ENCODE assay signal across 8 cellular contexts in the genomic region with DNA sequence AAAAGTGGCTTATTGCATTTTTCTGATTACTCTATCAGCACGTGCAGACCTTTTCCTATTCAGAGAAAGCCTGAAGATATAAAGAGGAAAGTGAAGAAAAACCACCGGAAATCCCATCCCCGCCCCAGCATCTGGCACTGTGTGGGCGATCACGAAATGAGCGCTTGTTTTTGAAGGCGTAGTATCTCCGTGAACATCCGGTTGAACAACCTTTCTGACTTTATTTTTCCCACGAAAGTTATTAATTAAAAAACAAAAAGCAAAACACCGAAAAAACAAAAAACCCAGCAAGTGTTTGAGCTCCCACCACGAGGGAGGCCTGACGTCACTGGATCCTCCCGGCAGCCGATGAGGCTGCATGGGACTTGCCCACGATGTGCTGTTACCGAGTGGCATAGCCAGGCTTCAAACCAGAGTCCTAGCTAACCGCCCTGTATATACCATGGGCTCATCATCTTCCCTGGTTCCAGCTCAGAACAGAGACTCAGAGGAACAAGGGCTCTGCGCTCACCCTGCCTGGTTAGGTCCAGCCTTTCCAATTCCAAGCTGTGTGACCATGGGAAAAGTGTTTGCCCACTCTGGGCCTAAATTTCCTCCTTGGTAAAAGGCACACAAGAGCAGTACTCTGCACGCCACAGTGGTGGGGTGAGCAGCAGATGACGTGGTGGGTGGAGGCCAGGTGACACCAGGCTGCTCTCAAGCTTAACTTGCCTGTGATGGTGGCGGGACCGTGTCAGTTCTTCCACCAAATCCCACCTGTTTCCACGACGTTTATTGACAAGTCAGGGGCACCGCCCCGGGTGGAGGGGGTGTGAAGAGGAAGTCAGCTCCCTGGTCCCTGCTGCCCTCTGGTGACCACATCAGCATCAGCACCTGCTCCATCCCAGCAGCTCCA. TPM values are rescaled to one million over a fixed set of nuclear protein-coding genes. Genes with fewer than 3 reads are reported as not detected.
A peak's percentile ranks its signal among the peaks of the same experiment; 100 is the strongest.
DNase-seq lines count a peak whose midpoint lies in the region; ATAC-seq and TF ChIP-seq lines count a peak whose summit lies in the region.

No MANE protein-coding gene starts in this region.

- H3K9me3 ChIP-seq in CD4-positive, alpha-beta memory T cell (ENCODE audit: control insufficient read depth in 1 of 2, low read length in 2 of 2), result no peaks in the 10 kb centered on the region
- H3K9me3 ChIP-seq in PC-9 (ENCODE audit: insufficient read depth, low read depth), result no peaks in the 10 kb centered on the region

- TF ChIP-seq CTCF in PC-9 (conservative IDR thresholded peaks at IDR 0.05) (peak; percentile 84), nephron (IDR thresholded peaks at IDR 0.05; ENCODE audit: unreplicated experiment in 3 of 3) (peak; percentile 68 to 75 (median 71))

- peak overlapping the region; percentile 99 to 100 (median 99) for H3K27ac Mint-ChIP-seq in CD4-positive, alpha-beta memory T cell
- H3K27ac Mint-ChIP-seq in nephron, result no peak overlapping the region

- intact Hi-C loops in CD4-positive, alpha-beta memory T cell (cut with micrococcal nuclease), result loop anchor here (1.0 to 2.0 kb wide), 10 partner anchors 35 to 212 kb away; partner anchors contain the start of genes IL21R and KDM8
- intact Hi-C loops in PC-9 (cut with micrococcal nuclease; ENCODE audit: unreplicated experiment), result loop anchor here (1.0 kb wide), 3 partner anchors 132 to 212 kb away; no protein-coding TSS in a partner anchor

- peaks cover 32 to 65% (median 44%) of the 10 kb centered on the region in 4 donors for H3K4me1 Mint-ChIP-seq in CD4-positive, alpha-beta memory T cell
- H3K4me1 Mint-ChIP-seq in nephron, result no peaks in the 10 kb centered on the region

- no peaks in the 10 kb centered on the region for H3K9me2 ChIP-seq in PC-9 (ENCODE audit: insufficient read depth)

- H3K27me3 Mint-ChIP-seq in CD4-positive, alpha-beta memory T cell, result no peaks in the 10 kb centered on the region
- H3K27me3 Mint-ChIP-seq in nephron (ENCODE audit: low read depth), result peaks cover 13% of the 10 kb centered on the region

- H3K27ac ChIP-seq in CD4-positive, alpha-beta memory T cell (ENCODE audit: low read depth, low read length), result peak overlapping the region; percentile 96
- no peak overlapping the region for H3K27ac ChIP-seq in PC-9

- POLR2A ChIA-PET in CD4-positive, alpha-beta memory T cell (lab: Charles Lee; ENCODE audit: partially characterized antibody), result interaction anchor here (0.7 to 8.6 kb wide), 29 partner anchors 10 to 215 kb away, joined by 3 to 239 read pairs (median 9); partner anchors contain the start of genes IL21R, KDM8 and NSMCE1
- POLR2A ChIA-PET in PC-9 (lab: Charles Lee; ENCODE audit: unreplicated experiment), result interaction anchor here (0.6 kb wide), 1 partner anchor 71 kb away, joined by 6 read pairs; no protein-coding TSS in a partner anchor

- H3K4me1 ChIP-seq in CD4-positive, alpha-beta memory T cell (ENCODE audit: insufficient read depth, low read length), result peaks cover 65% of the 10 kb centered on the region
- H3K4me1 ChIP-seq in PC-9 (replicated peaks; ENCODE audit: insufficient read depth), result peaks cover 36% of the 10 kb centered on the region

- peak overlapping the region in 7 of 8 donors; percentile 37 to 81 (median 70) for H3K4me3 Mint-ChIP-seq in CD4-positive, alpha-beta memory T cell
- no peak overlapping the region for H3K4me3 Mint-ChIP-seq in nephron

- H4K20me1 ChIP-seq in PC-9 (ENCODE audit: insufficient read depth), result no peaks in the 10 kb centered on the region

- H3K27me3 ChIP-seq in CD4-positive, alpha-beta memory T cell (ENCODE audit: insufficient read depth, low read length), result no peaks in the 10 kb centered on the region
- H3K27me3 ChIP-seq in PC-9 (ENCODE audit: insufficient read depth, low read depth), result no peaks in the 10 kb centered on the region

- peak; percentile 69 for ATAC-seq in GM19372 (IDR thresholded peaks at IDR 0.05; ENCODE audit: low read depth, unreplicated experiment)
- ATAC-seq in HG03460 (IDR thresholded peaks at IDR 0.05; ENCODE audit: unreplicated experiment), result peak; percentile 78

- H2AFZ ChIP-seq in PC-9, result no peak overlapping the region

- H3K79me2 ChIP-seq in PC-9 (ENCODE audit: low read depth), result no peaks in the 10 kb centered on the region

- H3K9me3 Mint-ChIP-seq in CD4-positive, alpha-beta memory T cell, result peaks cover 0 to 3% (median 0%) of the 10 kb centered on the region in 8 donors
- H3K9me3 Mint-ChIP-seq in nephron, result peaks cover 6% of the 10 kb centered on the region

- peak; percentile 91 to 98 (median 93) for DNase-seq in CD4-positive, alpha-beta memory T cell
- DNase-seq in PC-9, result peak; percentile 52 to 70
- DNase-seq in activated T-cell treated with anti-CD3 and anti-CD28 coated beads, Interleukin-2, amount 50 U/mL, for 48 hours, result peak; percentile 89 to 90
- DNase-seq in fibroblast of gingiva (ENCODE audit: low read depth), result peak; percentile 60
- DNase-seq in stimulated activated naive CD4-positive, alpha-beta T cell treated with Interleukin-2 at 50 U/mL for 16 hours (lab: John Stamatoyannopoulos, UW), result peak; percentile 91

- CTCF ChIA-PET in CD4-positive, alpha-beta memory T cell (lab: Charles Lee; ENCODE audit: partially characterized antibody), result interaction anchor here (0.7 to 8.6 kb wide), 50 partner anchors 8 to 257 kb away, joined by 3 to 213 read pairs (median 5); partner anchors contain the start of genes IL21R and KDM8
- CTCF ChIA-PET in PC-9 (lab: Charles Lee), result interaction anchor here (0.6 to 4.1 kb wide), 8 partner anchors 83 to 257 kb away, joined by 3 to 34 read pairs (median 4); no protein-coding TSS in a partner anchor

- H3K36me3 ChIP-seq in CD4-positive, alpha-beta memory T cell (ENCODE audit: insufficient read depth, low read length), result peaks cover 4% of the 10 kb centered on the region
- no peaks in the 10 kb centered on the region for H3K36me3 ChIP-seq in PC-9 (ENCODE audit: low read depth)

- peaks cover 26% of the 10 kb centered on the region for H3F3A ChIP-seq in PC-9 (ENCODE audit: insufficient read depth, low read depth)

- H3K4me3 ChIP-seq in CD4-positive, alpha-beta memory T cell (ENCODE audit: low read length in 2 of 2), result peak overlapping the region in 1 of 2 donors; percentile 36
- no peak overlapping the region for H3K4me3 ChIP-seq in PC-9

- peak overlapping the region; percentile 32; the same call in 1 of the 2 replicates for H3K4me2 ChIP-seq in PC-9

- peaks cover 8 to 13% of the 10 kb centered on the region in 2 donors for H3K36me3 Mint-ChIP-seq in CD4-positive, alpha-beta memory T cell
- H3K36me3 Mint-ChIP-seq in nephron (ENCODE audit: low read depth), result no peaks in the 10 kb centered on the region

- BruUV-seq in PC-9 (replicated peaks; lab: Mats Ljungman, UMichigan), result no TSS peak

RNA-seq across cellular contexts. Expression of gene IL21R, which starts 34.3 kb away (rescaled TPM):
- 10 to 100 TPM; 28.3 to 29.1 TPM for total RNA-seq in CD4-positive, alpha-beta memory T cell
- 10 to 100 TPM; 18.4 to 28.3 TPM for polyA plus RNA-seq in CD4-positive, alpha-beta memory T cell
- total RNA-seq in PC-9 (2021), result 0.35 and 3.8 TPM in 2 replicates

RNA-seq across cellular contexts. Expression of gene IL4R, which starts 53.9 kb away (rescaled TPM):
- 100 to 1,000 TPM; 143 to 152 TPM for total RNA-seq in CD4-positive, alpha-beta memory T cell
- polyA plus RNA-seq in CD4-positive, alpha-beta memory T cell, result 10 to 100 TPM; 32.6 to 66.1 TPM
- total RNA-seq in PC-9 (2021), result 65.3 and 76.5 TPM in 2 replicates

Comparison
In these comparisons a context has a peak if more than half of its experiments do, and no peak if none do; other contexts are left out.
1. H3K27ac Mint-ChIP-seq: peak in CD4-positive, alpha-beta memory T cell (7 of 7); none in nephron (0 of 3).
2. H3K4me3 Mint-ChIP-seq: peak in CD4-positive, alpha-beta memory T cell (7 of 8); none in nephron (0 of 3).
3. Peak in every context shown above with its lines, with median percentiles within 50 percentile points of each other: DNase-seq.